In the genomic region with DNA sequence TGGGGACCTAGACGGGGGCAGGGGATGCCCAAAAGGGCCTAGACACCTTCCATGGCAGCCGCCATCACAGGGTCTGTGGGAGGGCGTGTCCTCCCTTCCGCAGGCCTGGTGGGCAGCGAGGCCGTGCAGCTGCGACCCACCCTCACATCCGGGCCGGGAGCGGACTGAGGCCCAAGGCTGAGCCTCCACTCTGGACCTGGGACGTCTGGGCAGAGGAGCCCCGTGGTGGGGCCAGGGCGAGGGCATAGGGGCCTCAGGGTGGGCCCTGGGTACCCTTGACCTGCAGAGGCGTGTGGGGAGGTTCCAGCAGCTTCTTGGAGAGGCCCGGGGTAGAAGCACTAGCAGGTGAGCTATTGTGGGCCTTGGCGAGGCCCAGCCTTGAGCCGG, we compare ENCODE assay signal across 9 cellular contexts. TPM values are rescaled to one million over a fixed set of nuclear protein-coding genes. Genes with fewer than 3 reads are reported as not detected.
DNase-seq lines count a peak whose midpoint lies in the region; ATAC-seq, FAIRE-seq and TF ChIP-seq lines count a peak whose summit lies in the region.
"Had no signal": no experiment of that assay in that cellular context is flagged by ENCODE, and none has a peak within 500 bp of the region (broad histone marks: within the 10 kb centered on the region; RNA-seq: fewer than 3 reads in every experiment).

No MANE protein-coding gene starts in this region.

- no peaks in the 10 kb centered on the region for H4K20me1 ChIP-seq in OCI-LY7 (ENCODE audit: insufficient read depth, low read length)

- H3K9me3 Mint-ChIP-seq in CD4-positive, alpha-beta memory T cell = no peaks in the 10 kb centered on the region

- H3K36me3 Mint-ChIP-seq in CD4-positive, alpha-beta memory T cell = no peaks in the 10 kb centered on the region

- DNase-seq in CD4-positive, alpha-beta memory T cell = no peak
- DNase-seq in OCI-LY7 (ENCODE audit: low spot score) (no peak), pancreas (peak in 1 of 6 donors; percentile 65), HPDE6-E6E7 (ENCODE audit: extremely low spot score) (no peak), COLO829 (ENCODE audit: low spot score) (no peak), D341Med (ENCODE audit: low spot score) (no peak)
- no peak for DNase-seq in effector memory CD4-positive, alpha-beta T cell
- DNase-seq in stimulated activated naive CD4-positive, alpha-beta T cell treated with Interleukin-2 at 50 U/mL for 16 hours (lab: John Stamatoyannopoulos, UW) = no peak
- DNase-seq: DMS79 had no signal

- peak overlapping the region; percentile 87 to 100 (median 98) for H3K27ac Mint-ChIP-seq in CD4-positive, alpha-beta memory T cell

- peak overlapping the region; percentile 84 for H3K27ac ChIP-seq in CD4-positive, alpha-beta memory T cell (ENCODE audit: low read depth, low read length)
- peak overlapping the region; percentile 81 for H3K27ac ChIP-seq in OCI-LY7 (ENCODE audit: low read depth, low read length, poor library complexity, severe bottlenecking)
- peak overlapping the region; percentile 93 for H3K27ac ChIP-seq in effector memory CD4-positive, alpha-beta T cell (ENCODE audit: insufficient read depth, low read length, poor library complexity, severe bottlenecking)
- H3K27ac ChIP-seq in pancreas = peak overlapping the region; percentile 71 to 81 (median 78)

- H3K4me3 ChIP-seq in CD4-positive, alpha-beta memory T cell (ENCODE audit: low read length in 2 of 2) = no peak overlapping the region
- no peak overlapping the region for H3K4me3 ChIP-seq in OCI-LY7 (ENCODE audit: low read depth, low read length, poor library complexity, severe bottlenecking)
- H3K4me3 ChIP-seq in effector memory CD4-positive, alpha-beta T cell (ENCODE audit: insufficient read depth, low read depth, low read length, poor library complexity, severe bottlenecking) = no peak overlapping the region
- H3K4me3 ChIP-seq in pancreas = no peak overlapping the region

- no peak for ATAC-seq in pancreas

- peaks cover 51% of the 10 kb centered on the region for H3K4me1 ChIP-seq in CD4-positive, alpha-beta memory T cell (ENCODE audit: insufficient read depth, low read length)
- H3K4me1 ChIP-seq in OCI-LY7 (ENCODE audit: insufficient read depth, low read length, poor library complexity, severe bottlenecking) = peaks cover 52% of the 10 kb centered on the region
- peaks cover 46% of the 10 kb centered on the region for H3K4me1 ChIP-seq in effector memory CD4-positive, alpha-beta T cell (ENCODE audit: control insufficient read depth, insufficient read depth, low read length, poor library complexity, severe bottlenecking)
- peaks cover 17 to 19% (median 18%) of the 10 kb centered on the region in 3 donors for H3K4me1 ChIP-seq in pancreas

- H2AFZ ChIP-seq in OCI-LY7 (ENCODE audit: low read length) = peak overlapping the region; percentile 1; the same call in 1 of the 2 replicates

- TF ChIP-seq CTCF in OCI-LY7 (conservative IDR thresholded peaks at IDR 0.05; ENCODE audit: low read length) (no peak), pancreas (IDR thresholded peaks at IDR 0.05) (no peak)

- POLR2A ChIA-PET in CD4-positive, alpha-beta memory T cell (lab: Charles Lee; ENCODE audit: partially characterized antibody) = interaction anchor here (1.3 to 3.5 kb wide), 4 partner anchors 49 to 117 kb away, joined by 3 to 41 read pairs (median 8); a partner anchor contains a TSS
- POLR2A ChIA-PET in OCI-LY7 (lab: Charles Lee) = interaction anchor here (0.5 to 1.5 kb wide), 3 partner anchors 24 to 121 kb away, joined by 3 to 18 read pairs (median 3); a partner anchor contains a TSS

- BruUV-seq in OCI-LY7 (replicated peaks; lab: Mats Ljungman, UMichigan) = no TSS peak

- H3K9me3 ChIP-seq in CD4-positive, alpha-beta memory T cell (ENCODE audit: control insufficient read depth in 1 of 2, low read length in 2 of 2) = no peaks in the 10 kb centered on the region
- H3K9me3 ChIP-seq in OCI-LY7 (ENCODE audit: low read length) (no peaks in the 10 kb centered on the region), pancreas (no peaks in the 10 kb centered on the region)
- no peaks in the 10 kb centered on the region for H3K9me3 ChIP-seq in effector memory CD4-positive, alpha-beta T cell (ENCODE audit: control insufficient read depth, low read length)

- CTCF ChIA-PET in CD4-positive, alpha-beta memory T cell (lab: Charles Lee; ENCODE audit: partially characterized antibody) = interaction anchor here (1.0 to 2.9 kb wide), 10 partner anchors 9 to 91 kb away, joined by 3 to 18 read pairs (median 4); no protein-coding TSS in a partner anchor
- CTCF ChIA-PET in OCI-LY7 (lab: Charles Lee; ENCODE audit: unreplicated experiment) = interaction anchor here (0.6 to 1.2 kb wide), 3 partner anchors 24 to 76 kb away, joined by 3 to 8 read pairs (median 5); no protein-coding TSS in a partner anchor

- no peaks in the 10 kb centered on the region for H3K36me3 ChIP-seq in CD4-positive, alpha-beta memory T cell (ENCODE audit: insufficient read depth, low read length)
- H3K36me3 ChIP-seq in OCI-LY7 (ENCODE audit: insufficient read depth, low read length) (no peaks in the 10 kb centered on the region), pancreas (no peaks in the 10 kb centered on the region)
- no peaks in the 10 kb centered on the region for H3K36me3 ChIP-seq in effector memory CD4-positive, alpha-beta T cell (ENCODE audit: control insufficient read depth, insufficient read depth, low read length)

- no peak for FAIRE-seq in pancreas (lab: Jason Lieb, UNC)

- peak overlapping the region in 6 of 8 donors; percentile 58 to 87 (median 76) for H3K4me3 Mint-ChIP-seq in CD4-positive, alpha-beta memory T cell

- H3K4me2 ChIP-seq in OCI-LY7 (ENCODE audit: low read length) = peak overlapping the region; percentile 73

- H3K27me3 ChIP-seq in CD4-positive, alpha-beta memory T cell (ENCODE audit: insufficient read depth, low read length) = no peaks in the 10 kb centered on the region
- H3K27me3 ChIP-seq in effector memory CD4-positive, alpha-beta T cell (replicated peaks; ENCODE audit: control insufficient read depth, insufficient read depth, low read length, poor library complexity, severe bottlenecking) = no peaks in the 10 kb centered on the region
- H3K27me3 ChIP-seq in pancreas = no peaks in the 10 kb centered on the region

- H3K27me3 Mint-ChIP-seq in CD4-positive, alpha-beta memory T cell = no peaks in the 10 kb centered on the region

- WGBS in pancreas, 2 donors = 90 to 93% methylated on average over 17 of the region's 17 CpGs

- H3K4me1 Mint-ChIP-seq in CD4-positive, alpha-beta memory T cell = peaks cover 17 to 56% (median 29%) of the 10 kb centered on the region in 4 donors

- intact Hi-C loops in CD4-positive, alpha-beta memory T cell (cut with micrococcal nuclease) = loop anchor here (1.0 kb wide), 2 partner anchors 50 to 58 kb away; no protein-coding TSS in a partner anchor
- intact Hi-C loops in OCI-LY7 (cut with micrococcal nuclease; ENCODE audit: unreplicated experiment) = loop anchor here (1.0 to 5.0 kb wide), 3 partner anchors 24 to 284 kb away; a partner anchor contains a TSS
- intact Hi-C loops in pancreas (cut with DNase I) = no loop called here

- no peaks in the 10 kb centered on the region for H3K9me2 ChIP-seq in OCI-LY7 (ENCODE audit: insufficient read depth, low read length)

- H3K79me2 ChIP-seq in OCI-LY7 (ENCODE audit: insufficient read depth, low read depth, low read length) = no peaks in the 10 kb centered on the region

RNA-seq across cellular contexts. Expression of a gene that starts 49.2 kb away (rescaled TPM):
- total RNA-seq in CD4-positive, alpha-beta memory T cell = 1 to 10 TPM; 9.4 to 9.9 TPM
- polyA plus RNA-seq in CD4-positive, alpha-beta memory T cell = 1 to 10 TPM in 1 of 2 donors, under 1 TPM in 1; 0.92 to 3.2 TPM
- 4.6 and 5.9 TPM in 2 replicates for total RNA-seq in OCI-LY7 (2014; rRNA removed; shearing (Covaris generic))
- total RNA-seq in OCI-LY7 (2022) = 9.4 and 10.6 TPM in 2 replicates
- 10 to 100 TPM; 17.8 to 44.1 (median 25.9) TPM for total RNA-seq in pancreas
- 10 to 100 TPM; 23.5 to 25.2 TPM for polyA plus RNA-seq in pancreas

Comparison
In these comparisons a context has a peak if more than half of its experiments do, and no peak if none do; other contexts are left out.
1. intact Hi-C loops: an anchor here in CD4-positive, alpha-beta memory T cell (1.0 kb wide) and OCI-LY7 (1.0 to 5.0 kb wide); none called in pancreas.